Comparison of ENCODE assay signal across 16 cellular contexts in the genomic region with DNA sequence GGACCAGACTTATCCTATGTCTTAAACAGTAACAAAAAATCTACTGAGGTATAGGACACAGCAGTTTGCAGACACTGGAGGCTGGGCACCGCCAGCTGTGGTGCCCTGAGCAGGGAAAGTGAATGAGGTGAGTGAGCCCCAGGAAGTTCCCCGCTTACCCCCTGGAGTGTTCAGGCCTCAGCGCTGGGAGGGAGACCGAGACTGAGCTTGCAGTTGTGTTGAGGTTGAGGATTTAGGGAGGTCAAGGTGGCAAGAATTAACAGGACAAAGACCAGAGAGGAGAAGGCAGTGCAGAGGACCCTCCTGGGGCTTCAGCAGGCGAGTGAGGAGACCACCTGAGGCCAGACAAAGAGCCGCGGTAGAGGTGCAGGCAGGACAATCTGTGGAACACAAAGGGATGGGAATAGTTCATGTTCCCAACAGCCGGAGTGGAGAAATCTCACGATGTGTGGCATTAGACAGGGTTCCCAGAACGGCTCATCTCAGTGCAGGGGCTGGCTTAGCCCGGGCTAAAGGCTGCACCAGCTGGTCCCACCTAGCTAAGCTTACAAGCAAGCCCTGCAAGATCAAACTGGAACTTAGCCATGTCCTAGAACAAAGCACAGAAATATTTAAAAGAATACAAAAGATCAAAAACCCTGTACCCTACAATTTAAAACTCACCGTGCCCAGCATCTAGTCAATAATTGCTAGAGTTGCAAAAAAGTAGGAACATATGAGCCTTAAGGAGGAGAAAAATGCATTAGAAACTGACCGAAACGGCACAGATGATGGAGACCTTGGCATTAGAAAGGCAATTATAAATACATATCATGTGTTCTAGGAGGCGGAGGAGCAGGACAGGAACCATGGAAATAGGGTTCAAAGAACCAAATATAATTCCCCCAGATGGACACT.
"Had no signal": no experiment of that assay in that cellular context is flagged by ENCODE, and none has a peak within 500 bp of the region (broad histone marks: within the 10 kb centered on the region; RNA-seq: fewer than 3 reads in every experiment).

No MANE protein-coding gene starts in this region.

- H3K4me1 ChIP-seq: uterus had no signal

- H3K27me3 Mint-ChIP-seq: naive thymus-derived CD8-positive, alpha-beta T cell; type B pancreatic cell had no signal

- H3K27ac ChIP-seq: heart right ventricle, sigmoid colon, skin epidermis, uterus had no signal

- FAIRE-seq: endometrium, frontal cortex had no signal

- H3K27me3 ChIP-seq: heart right ventricle, sigmoid colon, uterus had no signal

- H3K9me3 Mint-ChIP-seq: type B pancreatic cell had no signal

- H3K4me3 Mint-ChIP-seq: naive thymus-derived CD8-positive, alpha-beta T cell; neural crest cell; type B pancreatic cell had no signal

- H3K27ac Mint-ChIP-seq: type B pancreatic cell had no signal

- H3K36me3 ChIP-seq: heart right ventricle, uterus had no signal

- DNase-seq: effector memory CD4-positive, alpha-beta T cell; heart right ventricle; islet precursor cell; mammary epithelial cell; naive thymus-derived CD8-positive, alpha-beta T cell; posterior cingulate gyrus; sigmoid colon; stimulated activated naive CD4-positive, alpha-beta T cell; uterus had no signal

- H3K4me3 ChIP-seq: heart right ventricle, sigmoid colon, skin epidermis, uterus had no signal

- ATAC-seq: esophagus mucosa; heart right ventricle; left lobe of liver; naive thymus-derived CD8-positive, alpha-beta T cell had no signal
